In genomic region chr7:28195925-28196324, GRCh38 we compare ENCODE assay signal across 2 cellular contexts.
TF ChIP-seq lines count a peak whose summit lies in the region.

No MANE protein-coding gene starts in this region.

TF ChIP-seq in GM23338, 12 proteins besides CTCF, POLR2A, EP300 and RAD21 (continued from another document):
- TF ChIP-seq ZNF462 (CRISPR knock-in tag; IDR thresholded peaks at IDR 0.05) = no peak
- TF ChIP-seq, protein P1, sequence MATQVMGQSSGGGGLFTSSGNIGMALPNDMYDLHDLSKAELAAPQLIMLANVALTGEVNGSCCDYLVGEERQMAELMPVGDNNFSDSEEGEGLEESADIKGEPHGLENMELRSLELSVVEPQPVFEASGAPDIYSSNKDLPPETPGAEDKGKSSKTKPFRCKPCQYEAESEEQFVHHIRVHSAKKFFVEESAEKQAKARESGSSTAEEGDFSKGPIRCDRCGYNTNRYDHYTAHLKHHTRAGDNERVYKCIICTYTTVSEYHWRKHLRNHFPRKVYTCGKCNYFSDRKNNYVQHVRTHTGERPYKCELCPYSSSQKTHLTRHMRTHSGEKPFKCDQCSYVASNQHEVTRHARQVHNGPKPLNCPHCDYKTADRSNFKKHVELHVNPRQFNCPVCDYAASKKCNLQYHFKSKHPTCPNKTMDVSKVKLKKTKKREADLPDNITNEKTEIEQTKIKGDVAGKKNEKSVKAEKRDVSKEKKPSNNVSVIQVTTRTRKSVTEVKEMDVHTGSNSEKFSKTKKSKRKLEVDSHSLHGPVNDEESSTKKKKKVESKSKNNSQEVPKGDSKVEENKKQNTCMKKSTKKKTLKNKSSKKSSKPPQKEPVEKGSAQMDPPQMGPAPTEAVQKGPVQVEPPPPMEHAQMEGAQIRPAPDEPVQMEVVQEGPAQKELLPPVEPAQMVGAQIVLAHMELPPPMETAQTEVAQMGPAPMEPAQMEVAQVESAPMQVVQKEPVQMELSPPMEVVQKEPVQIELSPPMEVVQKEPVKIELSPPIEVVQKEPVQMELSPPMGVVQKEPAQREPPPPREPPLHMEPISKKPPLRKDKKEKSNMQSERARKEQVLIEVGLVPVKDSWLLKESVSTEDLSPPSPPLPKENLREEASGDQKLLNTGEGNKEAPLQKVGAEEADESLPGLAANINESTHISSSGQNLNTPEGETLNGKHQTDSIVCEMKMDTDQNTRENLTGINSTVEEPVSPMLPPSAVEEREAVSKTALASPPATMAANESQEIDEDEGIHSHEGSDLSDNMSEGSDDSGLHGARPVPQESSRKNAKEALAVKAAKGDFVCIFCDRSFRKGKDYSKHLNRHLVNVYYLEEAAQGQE (IDR thresholded peaks at IDR 0.05; ENCODE audit: unreplicated experiment) = no peak
- TF ChIP-seq ETS1 (IDR thresholded peaks at IDR 0.05) = no peak
- TF ChIP-seq NANOG (IDR thresholded peaks at IDR 0.05; ENCODE audit: borderline replicate concordance) = no peak
- no peak for TF ChIP-seq ZNF114 (CRISPR knock-in tag; IDR thresholded peaks at IDR 0.05)
- TF ChIP-seq POLR2AphosphoS5 (IDR thresholded peaks at IDR 0.05; ENCODE audit: low read depth) = no peak
- TF ChIP-seq CREB1 (CRISPR knock-in tag; IDR thresholded peaks at IDR 0.05; ENCODE audit: low read depth) = no peak
- no peak for TF ChIP-seq ZNF331 (CRISPR knock-in tag; IDR thresholded peaks at IDR 0.05; ENCODE audit: low read depth)

TF ChIP-seq in SK-N-SH treated with all-trans-retinoic acid at 6 μM for 48 hours, 23 proteins besides CTCF, POLR2A, EP300 and RAD21 (continued from another document):
- no peak for TF ChIP-seq POU6F1 (CRISPR knock-in tag; IDR thresholded peaks at IDR 0.05; ENCODE audit: borderline replicate concordance, low read depth)
TF ChIP-seq in SK-N-SH treated with all-trans-retinoic acid at 6 μM for 48 hours: peak in this region for 0.
